In the genomic region with DNA sequence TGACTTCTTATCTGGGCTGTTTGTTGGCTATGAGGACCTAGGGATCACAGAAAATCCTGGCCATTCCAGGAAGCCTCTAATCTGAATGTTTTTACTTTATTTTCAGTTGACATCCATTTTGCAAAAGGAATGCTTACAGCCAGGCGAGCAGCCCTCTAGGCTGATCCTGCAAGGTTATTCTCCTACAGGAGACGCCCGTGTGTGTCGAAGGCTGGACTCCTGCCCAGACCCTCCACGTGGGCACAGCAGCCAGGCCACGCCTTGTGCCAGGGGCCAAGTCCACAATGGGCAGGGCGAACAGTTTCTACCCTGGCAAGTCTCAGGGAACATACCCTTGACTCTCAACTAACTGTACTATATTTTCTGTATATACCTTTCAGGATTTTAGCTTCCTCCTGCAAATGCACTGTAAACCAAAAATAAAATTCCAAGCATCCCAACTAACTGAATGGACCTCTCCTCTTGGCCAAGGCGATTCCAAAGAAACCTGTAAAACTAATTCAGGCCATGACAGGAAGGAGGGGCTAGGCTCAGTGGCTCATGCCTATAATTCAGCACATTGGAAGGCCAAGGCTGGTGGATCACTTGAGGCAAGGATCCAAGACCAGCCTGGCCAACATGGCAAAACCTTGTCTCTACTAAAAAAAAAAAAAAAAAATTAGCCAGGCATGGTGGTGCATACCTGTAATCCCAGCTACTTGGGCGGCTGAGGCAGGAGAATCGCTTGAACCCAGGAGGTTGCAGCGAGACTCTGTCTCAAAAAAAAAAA, we compare ENCODE assay signal across 10 cellular contexts. TPM values are rescaled to one million over a fixed set of nuclear protein-coding genes. Genes with fewer than 3 reads are reported as not detected.
A peak's percentile ranks its signal among the peaks of the same experiment; 100 is the strongest.
DNase-seq lines count a peak whose midpoint lies in the region; ATAC-seq, FAIRE-seq and TF ChIP-seq lines count a peak whose summit lies in the region.
"Had no signal": no experiment of that assay in that cellular context is flagged by ENCODE, and none has a peak within 500 bp of the region (broad histone marks: within the 10 kb centered on the region; RNA-seq: fewer than 3 reads in every experiment).

No MANE protein-coding gene starts in this region.

- no peaks in the 10 kb centered on the region for H3K27me3 ChIP-seq in K562 (ENCODE audit: control insufficient read depth in 2 of 2, insufficient read depth in 2 of 2, low read length in 2 of 2)

- DNase-seq in DMS79 treated with DMSO at 0.1 percent for 48 hours (lab: John Stamatoyannopoulos, UW) (peak; percentile 55), DMS79 (lab: John Stamatoyannopoulos, UW) (no peak), K562 (ENCODE audit: extremely low read depth in 1 of 4, low spot score in 3 of 4) (no peak), left lobe of liver (ENCODE audit: low spot score) (peak; percentile 98), ureter (ENCODE audit: low spot score) (peak; percentile 87), NCI-H1436 (lab: John Stamatoyannopoulos, UW) (no peak), HK-2 (ENCODE audit: unreplicated experiment) (no peak), HuH-7.5 (ENCODE audit: low spot score) (no peak)

- no peak overlapping the region for H2AFZ ChIP-seq in K562 (ENCODE audit: low read depth, low read length)

- TF ChIP-seq CTCF in K562 (IDR thresholded peaks at IDR 0.05 in 2 of 3, conservative IDR thresholded peaks at IDR 0.05 in 1 of 3; ENCODE audit: insufficient read depth in 2 of 3, low read depth in 1 of 3, low read length in 3 of 3): no peak

- H3K79me2 ChIP-seq in K562 (ENCODE audit: control insufficient read depth, insufficient read depth, low read length): peaks cover 98% of the 10 kb centered on the region

- ATAC-seq in K562: no peak
- ATAC-seq in left lobe of liver: peak; percentile 74

- H3K4me3 ChIP-seq in K562: no peak overlapping the region
- H3K4me3 ChIP-seq: skin epidermis had no signal

- H3K4me2 ChIP-seq in K562 (ENCODE audit: insufficient read depth, low read length): peak overlapping the region; percentile 75

- H3K36me3 ChIP-seq in K562 (ENCODE audit: control insufficient read depth, insufficient read depth, low read length): peaks cover 57% of the 10 kb centered on the region

- H3K9me3 ChIP-seq in K562 (replicated peaks; ENCODE audit: control insufficient read depth, insufficient read depth, low read depth, low read length): 0 out of 2 replicates have a peak, but pooled peaks cover 4% of the 10 kb centered on the region

- no TSS peak for BruUV-seq in K562 (replicated peaks; lab: Mats Ljungman, UMichigan)

- POLR2A ChIA-PET in K562 (lab: Yijun Ruan, JAX): interaction anchor here (1.0 to 1.9 kb wide), 2 partner anchors 19 to 51 kb away, joined by 3 to 7 read pairs; a partner anchor contains a TSS

- no peaks in the 10 kb centered on the region for H4K20me1 ChIP-seq in K562 (replicated peaks; ENCODE audit: control insufficient read depth, insufficient read depth, low read length)

- FAIRE-seq in K562 (lab: Jason Lieb, UNC): no peak
- FAIRE-seq: islet of Langerhans had no signal

- intact Hi-C loops in K562 (cut with micrococcal nuclease): loop anchor here (10.0 kb wide), 1 partner anchor 303 kb away; no protein-coding TSS in a partner anchor

- H3K27ac ChIP-seq in K562 (ENCODE audit: extremely low read depth, low read depth, low read length): peak overlapping the region; percentile 94
- H3K27ac ChIP-seq: skin epidermis had no signal

- H3K4me1 ChIP-seq in K562 (replicated peaks in 1 of 2; ENCODE audit: control insufficient read depth in 2 of 2, insufficient read depth in 2 of 2, low read length in 2 of 2): peaks cover 43 to 44% of the 10 kb centered on the region in 2 experiments

- TF ChIP-seq POLR2A in K562 (conservative IDR thresholded peaks at IDR 0.05): no peak

- WGBS in K562 (ENCODE audit: insufficient coverage, low coverage, missing lambda C conversion rate): 55% methylated on average over 11 of the region's 11 CpGs

- peak overlapping the region; percentile 79 to 89 for H3K9ac ChIP-seq in K562 (ENCODE audit: insufficient read depth in 1 of 2, low read depth in 2 of 2, low read length in 2 of 2)

- CTCF ChIA-PET in K562 (lab: Yijun Ruan, JAX; ENCODE audit: low intra/inter-chr PET ratio): no interaction called here

- no peaks in the 10 kb centered on the region for H3K9me1 ChIP-seq in K562 (ENCODE audit: control insufficient read depth, insufficient read depth, low read length)

- in situ Hi-C loops in K562 (cut with MboI): no loop called here

- no peak for TF ChIP-seq EP300 in K562 (IDR thresholded peaks at IDR 0.05; ENCODE audit: low read length)

- no peak for TF ChIP-seq RAD21 in K562 (CRISPR knock-in tag; conservative IDR thresholded peaks at IDR 0.05 in 1 of 2, IDR thresholded peaks at IDR 0.05 in 1 of 2)

RNA-seq across cellular contexts. Expression of a gene that starts 5.7 kb away (rescaled TPM):
- 57.6 and 73.6 TPM in 2 replicates for total RNA-seq in K562 (2011; cell fraction: chromatin; rRNA removed; ENCODE audit: low replicate concordance)
- 41.8 and 51.0 TPM in 2 replicates for total RNA-seq in K562 (2011; cell fraction: nucleolus; rRNA removed)
- 60.6 and 76.3 TPM in 2 replicates for total RNA-seq in K562 (2011; cell fraction: nucleoplasm; rRNA removed)
- total RNA-seq in K562 (2014; rRNA removed) (22.6 and 30.0 TPM in 2 replicates), K562 (2014; rRNA removed; fragmentation: Illumina TruSeq; extraction: Trizol) (68.2 and 86.7 TPM in 2 replicates), K562 (2015; rRNA removed; fragmentation: Illumina TruSeq; extraction: Trizol) (54.7 and 55.5 TPM in 2 replicates), K562 (2021) (119 and 121 TPM in 2 replicates), left lobe of liver (116 TPM), ureter (20.7 TPM)
- polyA plus RNA-seq in K562 (2011; rRNA removed) (183 and 192 TPM in 2 replicates), K562 (2014; fragmentation: Illumina TruSeq; extraction: Trizol) (140 and 144 TPM in 2 replicates), K562 (2014; fragmentation: Nextera tagmentation; extraction: Ambion mirVana) (10 to 100 TPM; 53.4 to 71.1 TPM), K562 (2014; rRNA removed) (109 and 128 TPM in 2 replicates)
- 228 and 464 TPM in 2 replicates for polyA plus RNA-seq in K562 (2011; cell fraction: cytosol; rRNA removed)
- 27.2 and 28.4 TPM in 2 replicates for polyA plus RNA-seq in K562 (2011; cell fraction: nucleus; rRNA removed)
- polyA plus RNA-seq in K562 (2012): 129 and 225 TPM in 2 replicates
- 176 TPM in 2 replicates for polyA minus RNA-seq in K562 (2011; rRNA and poly(A)+ RNA removed)
- 200 and 213 TPM in 2 replicates for polyA minus RNA-seq in K562 (2011; cell fraction: cytosol; rRNA and poly(A)+ RNA removed)
- 23.2 and 39.3 TPM in 2 replicates for polyA minus RNA-seq in K562 (2011; cell fraction: nucleus; rRNA and poly(A)+ RNA removed)

RNA-seq across cellular contexts. Expression of a gene that starts 51.5 kb away (rescaled TPM):
- total RNA-seq in K562 (2011; cell fraction: chromatin; rRNA removed; ENCODE audit: low replicate concordance): 561 and 734 TPM in 2 replicates
- 300 and 404 TPM in 2 replicates for total RNA-seq in K562 (2011; cell fraction: nucleolus; rRNA removed)
- 460 and 488 TPM in 2 replicates for total RNA-seq in K562 (2011; cell fraction: nucleoplasm; rRNA removed)
- 68.1 and 82.1 TPM in 2 replicates for total RNA-seq in K562 (2014; rRNA removed)
- total RNA-seq in K562 (2014; rRNA removed; fragmentation: Illumina TruSeq; extraction: Trizol): 110 and 145 TPM in 2 replicates
- 73.8 and 74.1 TPM in 2 replicates for total RNA-seq in K562 (2015; rRNA removed; fragmentation: Illumina TruSeq; extraction: Trizol)
- 173 and 197 TPM in 2 replicates for total RNA-seq in K562 (2021)
- 363 and 456 TPM in 2 replicates for polyA plus RNA-seq in K562 (2011; rRNA removed)
- 108 and 266 TPM in 2 replicates for polyA plus RNA-seq in K562 (2011; cell fraction: cytosol; rRNA removed)
- 690 and 1,115 TPM in 2 replicates for polyA plus RNA-seq in K562 (2011; cell fraction: nucleus; rRNA removed)
- 113 TPM in 2 replicates for polyA plus RNA-seq in K562 (2012)
- 97.2 and 107 TPM in 2 replicates for polyA plus RNA-seq in K562 (2014; fragmentation: Illumina TruSeq; extraction: Trizol)
- polyA plus RNA-seq in K562 (2014; fragmentation: Nextera tagmentation; extraction: Ambion mirVana): 100 to 1,000 TPM; 170 to 176 TPM
- 113 and 116 TPM in 2 replicates for polyA plus RNA-seq in K562 (2014; rRNA removed)
- 714 and 809 TPM in 2 replicates for polyA minus RNA-seq in K562 (2011; rRNA and poly(A)+ RNA removed)
- 187 and 222 TPM in 2 replicates for polyA minus RNA-seq in K562 (2011; cell fraction: cytosol; rRNA and poly(A)+ RNA removed)
- 218 and 284 TPM in 2 replicates for polyA minus RNA-seq in K562 (2011; cell fraction: nucleus; rRNA and poly(A)+ RNA removed)
- total RNA-seq in left lobe of liver: 67.4 TPM
- total RNA-seq in ureter: 151 TPM

RNA-seq across cellular contexts. Expression of a gene that starts 51.9 kb away (rescaled TPM):
- 239 and 473 TPM in 2 replicates for total RNA-seq in K562 (2011; cell fraction: chromatin; rRNA removed; ENCODE audit: low replicate concordance)
- 160 and 181 TPM in 2 replicates for total RNA-seq in K562 (2011; cell fraction: nucleolus; rRNA removed)
- 271 and 310 TPM in 2 replicates for total RNA-seq in K562 (2011; cell fraction: nucleoplasm; rRNA removed)
- total RNA-seq in K562 (2014; rRNA removed) (1,056 and 1,105 TPM in 2 replicates), K562 (2014; rRNA removed; fragmentation: Illumina TruSeq; extraction: Trizol) (1,310 and 1,339 TPM in 2 replicates), K562 (2015; rRNA removed; fragmentation: Illumina TruSeq; extraction: Trizol) (1,290 and 1,307 TPM in 2 replicates), K562 (2021) (782 and 792 TPM in 2 replicates), left lobe of liver (47.9 TPM), ureter (158 TPM)
- polyA plus RNA-seq in K562 (2011; rRNA removed) (773 and 1,153 TPM in 2 replicates), K562 (2014; fragmentation: Illumina TruSeq; extraction: Trizol) (1,097 and 1,170 TPM in 2 replicates), K562 (2014; fragmentation: Nextera tagmentation; extraction: Ambion mirVana) (1,000 to 10,000 TPM in 1 of 2 experiments, 100 to 1,000 TPM in 1; 926 to 1,606 TPM), K562 (2014; rRNA removed) (798 and 941 TPM in 2 replicates)
- 486 and 691 TPM in 2 replicates for polyA plus RNA-seq in K562 (2011; cell fraction: cytosol; rRNA removed)
- 304 and 417 TPM in 2 replicates for polyA plus RNA-seq in K562 (2011; cell fraction: nucleus; rRNA removed)
- 564 and 1,172 TPM in 2 replicates for polyA plus RNA-seq in K562 (2012)
- 2,049 and 2,472 TPM in 2 replicates for polyA minus RNA-seq in K562 (2011; rRNA and poly(A)+ RNA removed)
- polyA minus RNA-seq in K562 (2011; cell fraction: cytosol; rRNA and poly(A)+ RNA removed): 548 and 692 TPM in 2 replicates
- polyA minus RNA-seq in K562 (2011; cell fraction: nucleus; rRNA and poly(A)+ RNA removed): 155 and 246 TPM in 2 replicates

RNA-seq across cellular contexts. Expression of a gene that starts 52.3 kb away (rescaled TPM):
- total RNA-seq in K562 (2011; cell fraction: chromatin; rRNA removed; ENCODE audit: low replicate concordance): 63.3 and 105 TPM in 2 replicates
- 33.5 and 38.3 TPM in 2 replicates for total RNA-seq in K562 (2011; cell fraction: nucleolus; rRNA removed)
- total RNA-seq in K562 (2011; cell fraction: nucleoplasm; rRNA removed): 54.5 and 67.1 TPM in 2 replicates
- total RNA-seq in K562 (2014; rRNA removed) (26.2 and 30.2 TPM in 2 replicates), K562 (2014; rRNA removed; fragmentation: Illumina TruSeq; extraction: Trizol) (44.4 and 46.2 TPM in 2 replicates), K562 (2015; rRNA removed; fragmentation: Illumina TruSeq; extraction: Trizol) (29.5 and 32.4 TPM in 2 replicates), K562 (2021) (29.1 and 32.2 TPM in 2 replicates), left lobe of liver (13.7 TPM), ureter (27.4 TPM)
- polyA plus RNA-seq in K562 (2011; rRNA removed) (32.1 and 46.8 TPM in 2 replicates), K562 (2014; fragmentation: Illumina TruSeq; extraction: Trizol) (36.9 and 41.1 TPM in 2 replicates), K562 (2014; fragmentation: Nextera tagmentation; extraction: Ambion mirVana) (10 to 100 TPM; 36.6 to 40.7 TPM), K562 (2014; rRNA removed) (28.3 and 38.4 TPM in 2 replicates)
- polyA plus RNA-seq in K562 (2011; cell fraction: cytosol; rRNA removed): 11.9 and 39.5 TPM in 2 replicates
- 38.0 and 40.7 TPM in 2 replicates for polyA plus RNA-seq in K562 (2011; cell fraction: nucleus; rRNA removed)
- polyA plus RNA-seq in K562 (2012): 22.4 and 28.9 TPM in 2 replicates
- 48.5 and 54.2 TPM in 2 replicates for polyA minus RNA-seq in K562 (2011; rRNA and poly(A)+ RNA removed)
- 10.5 and 16.6 TPM in 2 replicates for polyA minus RNA-seq in K562 (2011; cell fraction: cytosol; rRNA and poly(A)+ RNA removed)
- 20.2 and 38.1 TPM in 2 replicates for polyA minus RNA-seq in K562 (2011; cell fraction: nucleus; rRNA and poly(A)+ RNA removed)

Comparison
In these comparisons a context has a peak if more than half of its experiments do, and no peak if none do; other contexts are left out.
1. DNase-seq: peak in DMS79 treated with DMSO at 0.1 percent for 48 hours (single experiment), left lobe of liver (single experiment) and ureter (single experiment); none in DMS79 (single experiment), K562 (0 of 4), NCI-H1436 (single experiment), HK-2 (single experiment) and HuH-7.5 (single experiment).